8 cellular contexts compared by ENCODE assay signal in the genomic region with DNA sequence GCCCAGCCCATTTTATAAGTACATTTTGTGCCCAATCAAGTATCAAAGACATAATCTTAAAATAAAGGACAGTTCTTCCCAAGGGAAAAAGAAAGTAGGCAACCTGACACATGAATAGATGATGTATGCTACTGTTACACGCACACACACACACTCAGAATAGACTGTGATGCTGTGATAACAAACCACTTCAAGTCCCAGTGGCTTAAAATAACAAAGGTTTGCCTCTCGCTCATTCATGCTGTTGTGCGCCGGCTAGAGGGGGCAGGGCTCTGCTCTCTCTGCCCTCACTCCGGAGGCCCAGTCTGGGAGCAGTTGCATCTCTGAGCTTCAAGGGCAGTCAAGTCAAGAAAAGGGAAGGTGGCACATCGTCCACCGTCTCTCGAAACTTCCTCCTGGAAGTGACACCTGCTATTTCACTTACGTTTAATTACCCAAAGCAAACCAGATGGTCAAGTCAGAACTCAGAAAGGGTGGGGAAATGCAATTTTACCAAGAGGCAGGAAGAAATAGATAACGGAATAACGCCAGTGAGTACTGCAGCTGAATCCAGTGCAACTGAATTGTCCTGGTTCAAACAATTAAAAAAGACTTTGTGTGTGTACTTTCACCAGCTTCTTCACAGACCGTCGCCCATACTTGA. TPM values are rescaled to one million over a fixed set of nuclear protein-coding genes. Genes with fewer than 3 reads are reported as not detected.
A peak's percentile ranks its signal among the peaks of the same experiment; 100 is the strongest.
DNase-seq lines count a peak whose midpoint lies in the region; ATAC-seq and TF ChIP-seq lines count a peak whose summit lies in the region.

No MANE protein-coding gene starts in this region.

- no peaks in the 10 kb centered on the region for H3K9me3 ChIP-seq in body of pancreas

- DNase-seq in NCI-H2081 (lab: John Stamatoyannopoulos, UW) = peak; percentile 20 to 32
- DNase-seq in NCI-H2081 treated with DMSO at 0.1 percent for 48 hours (lab: John Stamatoyannopoulos, UW) = no peak
- DNase-seq in HEK293T (ENCODE audit: extremely low spot score) = peak; percentile 53
- DNase-seq in NAMALWA (ENCODE audit: low spot score) = peak; percentile 97
- DNase-seq in activated B cell treated with CpG ODN at 0.5 μM for 24 hours = peak; percentile 60
- peak; percentile 32 for DNase-seq in kidney tubule cell (ENCODE audit: low spot score)
- no peak for DNase-seq in body of pancreas
- DNase-seq in activated effector memory CD4-positive, alpha-beta T cell treated with Interleukin-2 at 50 U/mL for 16 hours = no peak

- no peak for TF ChIP-seq POLR2A in body of pancreas (IDR thresholded peaks at IDR 0.05)

- TF ChIP-seq CTCF in activated B cell treated with CpG ODN at 0.5 μM for 24 hours (IDR thresholded peaks at IDR 0.05) = no peak
- TF ChIP-seq CTCF in body of pancreas (IDR thresholded peaks at IDR 0.05) = no peak

- H3K4me1 Mint-ChIP-seq in activated B cell treated with CpG ODN at 0.5 μM for 24 hours = peaks cover 67% of the 10 kb centered on the region

- peaks cover 9% of the 10 kb centered on the region for H3K36me3 Mint-ChIP-seq in activated B cell treated with CpG ODN at 0.5 μM for 24 hours (ENCODE audit: low read depth)

- no peak overlapping the region for H3K27ac ChIP-seq in body of pancreas

- CTCF ChIA-PET in HEK293T (lab: Yijun Ruan, JAX) (interaction anchor here (0.6 to 2.3 kb wide), 8 partner anchors 10 to 154 kb away, joined by 3 to 19 read pairs (median 4); no protein-coding TSS in a partner anchor), activated B cell treated with CpG ODN at 0.5 μM for 24 hours (lab: Charles Lee) (interaction anchor here (0.6 to 3.3 kb wide), 11 partner anchors 13 to 155 kb away, joined by 3 to 30 read pairs (median 4); partner anchors contain the start of genes ANKRD33B and DAP)

- peak overlapping the region; percentile 80 for H3K4me3 Mint-ChIP-seq in activated B cell treated with CpG ODN at 0.5 μM for 24 hours

- H3K9me3 Mint-ChIP-seq in activated B cell treated with CpG ODN at 0.5 μM for 24 hours = no peaks in the 10 kb centered on the region

- no peaks in the 10 kb centered on the region for H3K27me3 Mint-ChIP-seq in activated B cell treated with CpG ODN at 0.5 μM for 24 hours

- H3K4me1 ChIP-seq in body of pancreas = peaks cover 2% of the 10 kb centered on the region

- 39 to 55% methylated on average over 13 of the region's 13 CpGs for WGBS in body of pancreas, 2 donors

- intact Hi-C loops in activated B cell treated with CpG ODN at 0.5 μM for 24 hours (cut with micrococcal nuclease) = loop anchor here (1.0 to 5.0 kb wide), 7 partner anchors 21 to 155 kb away; partner anchors contain the start of gene ANKRD33B
- intact Hi-C loops in body of pancreas (cut with DNase I) = no loop called here

- no peaks in the 10 kb centered on the region for H3K36me3 ChIP-seq in body of pancreas (replicated peaks in 1 of 2; ENCODE audit: insufficient read depth in 1 of 2, low read depth in 2 of 2)

- peak overlapping the region; percentile 90 for H3K27ac Mint-ChIP-seq in activated B cell treated with CpG ODN at 0.5 μM for 24 hours

- no peak overlapping the region for H3K4me3 ChIP-seq in body of pancreas

- H3K27me3 ChIP-seq in body of pancreas = no peaks in the 10 kb centered on the region

- peak; percentile 88 for ATAC-seq in activated B cell treated with CpG ODN at 0.5 μM for 24 hours (ENCODE audit: low read depth)
- no peak for ATAC-seq in body of pancreas

- POLR2A ChIA-PET in HEK293T (lab: Yijun Ruan, JAX) = interaction anchor here (0.6 to 1.4 kb wide), 6 partner anchors 13 to 126 kb away, joined by 3 to 5 read pairs (median 3); no protein-coding TSS in a partner anchor
- POLR2A ChIA-PET in activated B cell treated with CpG ODN at 0.5 μM for 24 hours (lab: Charles Lee) = interaction anchor here (0.6 to 3.0 kb wide), 20 partner anchors 7 to 357 kb away, joined by 3 to 54 read pairs (median 7); partner anchors contain the start of genes ANKRD33B, ATPSCKMT, CCT5 and MARCHF6

TF ChIP-seq in HEK293T, 16 proteins besides CTCF, POLR2A, EP300 and RAD21:
- TF ChIP-seq L3MBTL2 (conservative IDR thresholded peaks at IDR 0.05) = no peak
- no peak for TF ChIP-seq HDGF (IDR thresholded peaks at IDR 0.05; ENCODE audit: borderline replicate concordance)
- no peak for TF ChIP-seq LEF1 (IDR thresholded peaks at IDR 0.05; ENCODE audit: borderline replicate concordance)
- no peak for TF ChIP-seq BHLHE40 (IDR thresholded peaks at IDR 0.05; ENCODE audit: borderline replicate concordance)
- no peak for TF ChIP-seq NFRKB (IDR thresholded peaks at IDR 0.05)
- TF ChIP-seq CTBP1 (IDR thresholded peaks at IDR 0.05; ENCODE audit: borderline replicate concordance) = peak; percentile 28; the same call in 1 of the 2 replicates
- TF ChIP-seq SP1 (IDR thresholded peaks at IDR 0.05) = no peak
- TF ChIP-seq ARNT (IDR thresholded peaks at IDR 0.05) = peak; percentile 86
- TF ChIP-seq SUZ12 (IDR thresholded peaks at IDR 0.05) = no peak
- TF ChIP-seq PKNOX1 (IDR thresholded peaks at IDR 0.05) = peak; percentile 71
- no peak for TF ChIP-seq ELF4 (IDR thresholded peaks at IDR 0.05)
- TF ChIP-seq ZNF384 (IDR thresholded peaks at IDR 0.05) = no peak
- no peak for TF ChIP-seq FOXK2 (IDR thresholded peaks at IDR 0.05)
- no peak for TF ChIP-seq FOXA1 (IDR thresholded peaks at IDR 0.05)
TF ChIP-seq in HEK293T: peak in this region for 3.

RNA-seq across cellular contexts. Expression of gene ANKRD33B, which starts 43.3 kb away (rescaled TPM):
- total RNA-seq in activated B cell treated with CpG ODN at 0.5 μM for 24 hours (156 and 170 TPM in 2 replicates), body of pancreas (1 to 10 TPM; 2.3 to 3.9 TPM)

Comparison
In these comparisons a context has a peak if more than half of its experiments do, and no peak if none do; other contexts are left out.
1. DNase-seq: peak in NCI-H2081 (2 of 2), HEK293T (single experiment), NAMALWA (single experiment), activated B cell treated with CpG ODN at 0.5 μM for 24 hours (single experiment) and kidney tubule cell (single experiment); none in NCI-H2081 treated with DMSO at 0.1 percent for 48 hours (single experiment), body of pancreas (0 of 4) and activated effector memory CD4-positive, alpha-beta T cell treated with Interleukin-2 at 50 U/mL for 16 hours (single experiment).
2. RNA of gene ANKRD33B, which starts 43.3 kb away (total RNA-seq): 156 to 170 TPM in activated B cell treated with CpG ODN at 0.5 μM for 24 hours; 2.3 to 3.9 TPM in body of pancreas; every median in the first group is over 10 times any median in the second.